Comparison of ENCODE assay signal across 1 cellular context in the genomic region with DNA sequence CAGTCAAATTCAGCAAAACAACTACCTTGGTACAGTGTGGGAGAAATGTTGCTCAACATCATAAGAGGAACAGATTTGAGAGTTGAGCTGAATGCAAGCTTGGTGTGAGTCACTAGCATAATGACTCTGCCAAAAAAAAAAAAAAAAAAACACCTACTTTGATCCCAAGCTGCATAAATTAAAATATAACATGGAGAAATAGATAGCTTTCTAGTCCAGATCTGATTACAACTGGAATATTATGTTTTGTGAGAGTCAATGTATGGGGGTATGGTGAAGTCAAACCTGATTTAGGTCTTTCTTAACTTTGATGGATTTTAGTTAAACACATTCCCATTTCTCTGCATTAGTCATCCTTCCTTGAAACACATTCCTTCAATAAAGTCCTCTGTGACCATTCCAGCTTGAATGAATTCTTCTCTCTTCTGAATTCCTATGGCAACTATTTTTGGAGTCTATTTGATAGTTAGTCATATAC.
TF ChIP-seq lines count a peak whose summit lies in the region.

No MANE protein-coding gene starts in this region.

TF ChIP-seq in SK-N-SH treated with all-trans-retinoic acid at 6 μM for 48 hours, 23 proteins besides CTCF, POLR2A, EP300 and RAD21 (continued from another document):
- TF ChIP-seq, protein P1, sequence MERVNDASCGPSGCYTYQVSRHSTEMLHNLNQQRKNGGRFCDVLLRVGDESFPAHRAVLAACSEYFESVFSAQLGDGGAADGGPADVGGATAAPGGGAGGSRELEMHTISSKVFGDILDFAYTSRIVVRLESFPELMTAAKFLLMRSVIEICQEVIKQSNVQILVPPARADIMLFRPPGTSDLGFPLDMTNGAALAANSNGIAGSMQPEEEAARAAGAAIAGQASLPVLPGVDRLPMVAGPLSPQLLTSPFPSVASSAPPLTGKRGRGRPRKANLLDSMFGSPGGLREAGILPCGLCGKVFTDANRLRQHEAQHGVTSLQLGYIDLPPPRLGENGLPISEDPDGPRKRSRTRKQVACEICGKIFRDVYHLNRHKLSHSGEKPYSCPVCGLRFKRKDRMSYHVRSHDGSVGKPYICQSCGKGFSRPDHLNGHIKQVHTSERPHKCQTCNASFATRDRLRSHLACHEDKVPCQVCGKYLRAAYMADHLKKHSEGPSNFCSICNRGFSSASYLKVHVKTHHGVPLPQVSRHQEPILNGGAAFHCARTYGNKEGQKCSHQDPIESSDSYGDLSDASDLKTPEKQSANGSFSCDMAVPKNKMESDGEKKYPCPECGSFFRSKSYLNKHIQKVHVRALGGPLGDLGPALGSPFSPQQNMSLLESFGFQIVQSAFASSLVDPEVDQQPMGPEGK (CRISPR knock-in tag; IDR thresholded peaks at IDR 0.05; ENCODE audit: borderline replicate concordance) = no peak
- peak; percentile 83 for TF ChIP-seq ISL1 (CRISPR knock-in tag; IDR thresholded peaks at IDR 0.05)
